ENCODE assay signal across 8 cellular contexts in genomic region chr7:114889646-114890285, GRCh38. TPM values are rescaled to one million over a fixed set of nuclear protein-coding genes. Genes with fewer than 3 reads are reported as not detected.
DNase-seq lines count a peak whose midpoint lies in the region; ATAC-seq, FAIRE-seq and TF ChIP-seq lines count a peak whose summit lies in the region.

No MANE protein-coding gene starts in this region.

- H3K4me3 ChIP-seq in lower leg skin (ENCODE audit: low read depth, poor library complexity, severe bottlenecking) = no peak overlapping the region
- no peak overlapping the region for H3K4me3 ChIP-seq in ovary

- DNase-seq in 8988T (peak; percentile 7), HTR-8/SVneo (ENCODE audit: insufficient read length, low spot score) (peak; percentile 46), amniotic stem cell (lab: John Stamatoyannopoulos, UW) (peak; percentile 90), non-pigmented ciliary epithelial cell (ENCODE audit: low read depth) (peak; percentile 99), NCI-H524 treated with DMSO at 0.1 percent for 48 hours (lab: John Stamatoyannopoulos, UW) (no peak), lower leg skin (ENCODE audit: low spot score in 2 of 2) (no peak), ovary (no peak)

- FAIRE-seq in HTR-8/SVneo (lab: Jason Lieb, UNC) = no peak

- H3K36me3 ChIP-seq in ovary = no peaks in the 10 kb centered on the region

- no peak overlapping the region for H3K27ac ChIP-seq in ovary

- no peak for TF ChIP-seq EP300 in ovary (IDR thresholded peaks at IDR 0.05)

- H3K9me3 ChIP-seq in ovary = no peaks in the 10 kb centered on the region

- no peaks in the 10 kb centered on the region for H3K27me3 ChIP-seq in ovary

- TF ChIP-seq POLR2A in lower leg skin (IDR thresholded peaks at IDR 0.05) = no peak
- no peak for TF ChIP-seq POLR2A in ovary (IDR thresholded peaks at IDR 0.05)

- ATAC-seq in GM18861 (IDR thresholded peaks at IDR 0.05; ENCODE audit: unreplicated experiment) = peak; percentile 84

- no peaks in the 10 kb centered on the region for H3K4me1 ChIP-seq in ovary (ENCODE audit: insufficient read depth)

- intact Hi-C loops in lower leg skin (cut with DNase I; ENCODE audit: low total_unique reads) = no loop called here
- intact Hi-C loops in ovary (cut with DNase I) = no loop called here

- TF ChIP-seq CTCF in lower leg skin (IDR thresholded peaks at IDR 0.05) = no peak
- no peak for TF ChIP-seq CTCF in ovary (IDR thresholded peaks at IDR 0.05)

- 65 to 70% methylated on average over 3 of the region's 3 CpGs for WGBS in lower leg skin, 2 donors
- WGBS in ovary, 3 donors = 65 to 85% (median 71%) methylated on average over 3 of the region's 3 CpGs

RNA-seq across cellular contexts. Expression of gene MDFIC, which starts 32.1 kb away (rescaled TPM):
- total RNA-seq in lower leg skin (10 to 100 TPM; 27.0 to 58.5 (median 38.9) TPM), ovary (10 to 100 TPM; 13.1 to 25.6 (median 17.9) TPM)
- 10 to 100 TPM; 10.6 to 30.0 TPM for polyA plus RNA-seq in ovary

Comparison
In these comparisons a context has a peak if more than half of its experiments do, and no peak if none do; other contexts are left out.
1. DNase-seq: peak in 8988T (single experiment), HTR-8/SVneo (single experiment), amniotic stem cell (single experiment) and non-pigmented ciliary epithelial cell (single experiment); none in NCI-H524 treated with DMSO at 0.1 percent for 48 hours (single experiment), lower leg skin (0 of 2) and ovary (0 of 5).